1 cellular context compared by ENCODE assay signal in the genomic region with DNA sequence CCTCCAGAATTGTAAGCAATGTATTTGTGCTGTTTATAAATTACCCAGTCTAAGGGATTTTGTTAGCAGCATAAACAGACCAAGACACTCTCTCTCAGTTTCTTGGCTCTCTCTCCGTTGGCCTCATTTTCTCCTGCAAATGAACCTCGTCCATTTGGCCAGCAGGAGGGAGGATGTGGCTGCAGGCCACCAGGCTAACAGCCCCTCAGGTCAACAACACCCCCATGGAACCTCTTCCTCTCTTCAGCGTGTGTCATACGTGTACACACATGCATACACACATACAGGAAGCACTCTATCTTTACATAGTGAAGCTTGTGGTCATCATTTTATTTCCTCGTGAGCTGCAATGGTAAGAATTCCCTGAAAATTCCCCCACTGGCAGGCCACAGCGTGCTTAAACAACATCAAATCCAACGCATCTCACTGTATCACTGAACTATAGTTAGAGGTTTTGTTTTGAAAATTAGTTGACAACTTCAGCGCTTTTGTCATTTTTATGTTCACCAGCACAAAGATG.
A peak's percentile ranks its signal among the peaks of the same experiment; 100 is the strongest.
TF ChIP-seq lines count a peak whose summit lies in the region.

No MANE protein-coding gene starts in this region.

TF ChIP-seq in K562, 482 proteins besides CTCF, POLR2A, EP300 and RAD21:
- TF ChIP-seq ZNF12 (CRISPR knock-in tag; IDR thresholded peaks at IDR 0.05), result peak; percentile 92
- TF ChIP-seq ZZZ3 (IDR thresholded peaks at IDR 0.05), result no peak
TF ChIP-seq in K562: peak in this region for 1.
